11 cellular contexts compared by ENCODE assay signal in the genomic region with DNA sequence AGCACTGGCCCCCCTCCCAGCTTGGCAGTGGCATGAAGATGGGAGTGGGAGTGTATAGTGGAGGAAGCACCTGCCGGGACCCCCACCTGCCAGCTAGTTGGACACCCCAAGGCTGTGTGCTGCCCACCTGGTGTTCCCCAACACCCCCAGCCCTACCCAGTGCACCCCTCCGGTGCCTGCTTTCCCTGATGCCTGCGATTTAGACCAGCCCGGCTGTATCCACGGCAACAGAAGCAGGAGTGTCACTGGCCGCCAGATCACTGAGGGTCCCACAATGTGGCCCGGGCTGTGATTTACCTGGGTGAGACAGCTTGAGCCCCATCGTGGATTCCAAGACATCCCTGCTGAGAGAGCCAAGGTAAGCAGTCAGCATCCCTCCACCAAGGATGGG. TPM values are rescaled to one million over a fixed set of nuclear protein-coding genes. Genes with fewer than 3 reads are reported as not detected.
A peak's percentile ranks its signal among the peaks of the same experiment; 100 is the strongest.
DNase-seq lines count a peak whose midpoint lies in the region; ATAC-seq and TF ChIP-seq lines count a peak whose summit lies in the region.
"Had no signal": no experiment of that assay in that cellular context is flagged by ENCODE, and none has a peak within 500 bp of the region (broad histone marks: within the 10 kb centered on the region; RNA-seq: fewer than 3 reads in every experiment).

No MANE protein-coding gene starts in this region.

- H3K4me1 ChIP-seq in breast epithelium (no peaks in the 10 kb centered on the region), mucosa of rectum (ENCODE audit: control insufficient read depth in 2 of 2, insufficient read depth in 2 of 2, low read length in 2 of 2) (no peaks in the 10 kb centered on the region), transverse colon (no peaks in the 10 kb centered on the region)

- peaks cover 3% of the 10 kb centered on the region for H3K4me1 Mint-ChIP-seq in activated CD8-positive, alpha-beta T cell treated with anti-CD3 and anti-CD28 coated beads for 36 hours (ENCODE audit: low read depth)
- no peaks in the 10 kb centered on the region for H3K4me1 Mint-ChIP-seq in activated CD8-positive, alpha-beta T cell treated with anti-CD3 and anti-CD28 coated beads, Interleukin-2, amount 10 ng/mL, durations not matched to agents 7 days and 5 days (ENCODE audit: low read depth)
- H3K4me1 Mint-ChIP-seq: activated CD4-positive, alpha-beta T cell treated with anti-CD3 and anti-CD28 coated beads for 36 hours had no signal

- TF ChIP-seq EP300 in transverse colon (IDR thresholded peaks at IDR 0.05; ENCODE audit: low read depth): no peak

- H3K27me3 ChIP-seq in breast epithelium (peaks cover 0 to 61% of the 10 kb centered on the region in 2 donors), mucosa of rectum (ENCODE audit: control insufficient read depth in 2 of 2, insufficient read depth in 2 of 2, low read length in 2 of 2) (peaks cover 0 to 4% of the 10 kb centered on the region in 2 donors), transverse colon (no peaks in the 10 kb centered on the region)

- POLR2A ChIA-PET in activated CD8-positive, alpha-beta T cell treated with anti-CD3 and anti-CD28 coated beads for 36 hours (lab: Charles Lee): no interaction called here
- POLR2A ChIA-PET in activated CD8-positive, alpha-beta T cell treated with anti-CD3 and anti-CD28 coated beads, Interleukin-2, amount 10 ng/mL, durations not matched to agents 7 days and 5 days (lab: Charles Lee): no interaction called here

- H3K9me3 Mint-ChIP-seq in activated CD8-positive, alpha-beta T cell treated with anti-CD3 and anti-CD28 coated beads for 36 hours: no peaks in the 10 kb centered on the region
- H3K9me3 Mint-ChIP-seq in activated CD8-positive, alpha-beta T cell treated with anti-CD3 and anti-CD28 coated beads, Interleukin-2, amount 10 ng/mL, durations not matched to agents 7 days and 5 days (ENCODE audit: insufficient read depth): no peaks in the 10 kb centered on the region

- H3K9ac ChIP-seq in mucosa of rectum (ENCODE audit: low read depth in 1 of 2, low read length in 2 of 2): no peak overlapping the region

- H3K27ac ChIP-seq in breast epithelium (peak overlapping the region in 1 of 2 donors; percentile 52), mucosa of rectum (ENCODE audit: low read depth in 2 of 2, low read length in 2 of 2) (no peak overlapping the region), transverse colon (peak overlapping the region in 1 of 4 donors; percentile 14)
- H3K27ac ChIP-seq: C4-2B had no signal

- intact Hi-C loops in activated CD8-positive, alpha-beta T cell treated with anti-CD3 and anti-CD28 coated beads for 36 hours (cut with micrococcal nuclease): no loop called here
- intact Hi-C loops in breast epithelium (cut with DNase I; ENCODE audit: low total_unique reads): no loop called here
- intact Hi-C loops in transverse colon (cut with DNase I; ENCODE audit: low total_unique reads): no loop called here

- CTCF ChIA-PET in activated CD8-positive, alpha-beta T cell treated with anti-CD3 and anti-CD28 coated beads for 36 hours (lab: Charles Lee): no interaction called here
- CTCF ChIA-PET in activated CD8-positive, alpha-beta T cell treated with anti-CD3 and anti-CD28 coated beads, Interleukin-2, amount 10 ng/mL, durations not matched to agents 7 days and 5 days (lab: Charles Lee): no interaction called here

- H3K36me3 Mint-ChIP-seq in activated CD8-positive, alpha-beta T cell treated with anti-CD3 and anti-CD28 coated beads for 36 hours (ENCODE audit: low read depth): no peaks in the 10 kb centered on the region
- no peaks in the 10 kb centered on the region for H3K36me3 Mint-ChIP-seq in activated CD8-positive, alpha-beta T cell treated with anti-CD3 and anti-CD28 coated beads, Interleukin-2, amount 10 ng/mL, durations not matched to agents 7 days and 5 days (ENCODE audit: low read depth)

- no peak for TF ChIP-seq CTCF in activated CD8-positive, alpha-beta T cell treated with anti-CD3 and anti-CD28 coated beads for 36 hours (IDR thresholded peaks at IDR 0.05)
- TF ChIP-seq CTCF in breast epithelium (IDR thresholded peaks at IDR 0.05): no peak
- TF ChIP-seq CTCF in transverse colon (IDR thresholded peaks at IDR 0.05): no peak

- in situ Hi-C loops in transverse colon (cut with MboI; ENCODE audit: low pct_ligation_motif_present in 1 of 4, low pct_unique_long_range_greater_than_20kb in 1 of 4, low sequenced_read_pairs in 3 of 4): no loop called here

- H3K4me3 ChIP-seq in breast epithelium (peak overlapping the region; percentile 45 to 66 (median 49)), mucosa of rectum (ENCODE audit: low read length in 2 of 2) (peak overlapping the region; percentile 2 to 34), transverse colon (peak overlapping the region in 3 of 4 donors; percentile 28 to 44 (median 32))

- TF ChIP-seq POLR2A in breast epithelium (IDR thresholded peaks at IDR 0.05) (no peak), transverse colon (IDR thresholded peaks at IDR 0.05) (no peak)

- H3K4me3 Mint-ChIP-seq in activated CD8-positive, alpha-beta T cell treated with anti-CD3 and anti-CD28 coated beads for 36 hours: peak overlapping the region; percentile 29
- H3K4me3 Mint-ChIP-seq in activated CD8-positive, alpha-beta T cell treated with anti-CD3 and anti-CD28 coated beads, Interleukin-2, amount 10 ng/mL, durations not matched to agents 7 days and 5 days: no peak overlapping the region
- H3K4me3 Mint-ChIP-seq: activated CD4-positive, alpha-beta T cell treated with anti-CD3 and anti-CD28 coated beads for 36 hours had no signal

- H3K36me3 ChIP-seq in breast epithelium (no peaks in the 10 kb centered on the region), mucosa of rectum (ENCODE audit: control insufficient read depth in 2 of 2, insufficient read depth in 2 of 2, low read length in 2 of 2) (no peaks in the 10 kb centered on the region), transverse colon (no peaks in the 10 kb centered on the region)

- no peak overlapping the region for H3K27ac Mint-ChIP-seq in activated CD8-positive, alpha-beta T cell treated with anti-CD3 and anti-CD28 coated beads for 36 hours
- no peak overlapping the region for H3K27ac Mint-ChIP-seq in activated CD8-positive, alpha-beta T cell treated with anti-CD3 and anti-CD28 coated beads, Interleukin-2, amount 10 ng/mL, durations not matched to agents 7 days and 5 days
- H3K27ac Mint-ChIP-seq: activated CD4-positive, alpha-beta T cell treated with anti-CD3 and anti-CD28 coated beads for 36 hours had no signal

- no peak for ATAC-seq in activated CD8-positive, alpha-beta T cell treated with anti-CD3 and anti-CD28 coated beads for 36 hours
- ATAC-seq in activated CD8-positive, alpha-beta T cell treated with anti-CD3 and anti-CD28 coated beads, Interleukin-2, amount 10 ng/mL, durations not matched to agents 7 days and 5 days: no peak
- ATAC-seq: activated CD4-positive, alpha-beta T cell treated with anti-CD3 and anti-CD28 coated beads for 36 hours had no signal

- H3K9me3 ChIP-seq in breast epithelium (no peaks in the 10 kb centered on the region), mucosa of rectum (ENCODE audit: control insufficient read depth in 2 of 2, low read length in 2 of 2) (no peaks in the 10 kb centered on the region), transverse colon (no peaks in the 10 kb centered on the region)

- WGBS in transverse colon (ENCODE audit: low coverage in 1 of 2), 2 donors: 72% methylated on average over 3 of the region's 8 CpGs; no CpG with 5 or more reads in 1 of the 2 donors

- H3K27me3 Mint-ChIP-seq in activated CD8-positive, alpha-beta T cell treated with anti-CD3 and anti-CD28 coated beads for 36 hours: peaks cover 5% of the 10 kb centered on the region
- no peaks in the 10 kb centered on the region for H3K27me3 Mint-ChIP-seq in activated CD8-positive, alpha-beta T cell treated with anti-CD3 and anti-CD28 coated beads, Interleukin-2, amount 10 ng/mL, durations not matched to agents 7 days and 5 days (ENCODE audit: low read depth)

- DNase-seq in activated CD8-positive, alpha-beta T cell treated with anti-CD3 and anti-CD28 coated beads for 36 hours: no peak
- no peak for DNase-seq in activated CD8-positive, alpha-beta T cell treated with anti-CD3 and anti-CD28 coated beads, Interleukin-2, amount 10 ng/mL, durations not matched to agents 7 days and 5 days
- DNase-seq in breast epithelium (ENCODE audit: low spot score in 2 of 2) (no peak), transverse colon (no peak), NCI-H1694 treated with DMSO at 0.1 percent for 48 hours (lab: John Stamatoyannopoulos, UW) (no peak), NCI-H2171 (lab: John Stamatoyannopoulos, UW) (no peak)
- DNase-seq in stimulated activated CD4-positive, alpha-beta T cell treated with anti-CD3 and anti-CD28 coated beads, Interleukin-12 subunit alpha, Interleukin-12 subunit beta, amount 100 ng/mL, for 4 hours: no peak
- DNase-seq: activated CD4-positive, alpha-beta T cell treated with anti-CD3 and anti-CD28 coated beads for 36 hours; stimulated activated CD4-positive, alpha-beta T cell treated with anti-CD3 and anti-CD28 coated beads, Interleukin-4, amount 100 ng/mL, for 24 hours had no signal

RNA-seq across cellular contexts. Expression of a gene that starts 0.5 kb away (rescaled TPM):
- total RNA-seq in activated CD8-positive, alpha-beta T cell treated with anti-CD3 and anti-CD28 coated beads for 36 hours: under 1 TPM; 0.36 to 0.70 TPM
- not detected for total RNA-seq in activated CD8-positive, alpha-beta T cell treated with anti-CD3 and anti-CD28 coated beads, Interleukin-2, amount 10 ng/mL, durations not matched to agents 7 days and 5 days
- total RNA-seq in breast epithelium (1 to 10 TPM in 2 of 3 donors, under 1 TPM in 1; 0.96 to 2.3 (median 1.6) TPM), transverse colon (1 to 10 TPM in 2 of 4 donors, under 1 TPM in 2; 0.27 to 5.2 (median 1.1) TPM)

RNA-seq across cellular contexts. Expression of a gene that starts 33.0 kb away (rescaled TPM):
- 10 to 100 TPM; 56.8 to 61.0 TPM for total RNA-seq in activated CD8-positive, alpha-beta T cell treated with anti-CD3 and anti-CD28 coated beads for 36 hours
- total RNA-seq in activated CD8-positive, alpha-beta T cell treated with anti-CD3 and anti-CD28 coated beads, Interleukin-2, amount 10 ng/mL, durations not matched to agents 7 days and 5 days: 10 to 100 TPM; 18.1 to 20.0 TPM
- total RNA-seq in breast epithelium (10 to 100 TPM; 63.4 to 82.7 (median 76.4) TPM), transverse colon (10 to 100 TPM; 15.7 to 41.6 (median 23.1) TPM)

RNA-seq across cellular contexts. Expression of a gene that starts 44.8 kb away (rescaled TPM):
- 10 to 100 TPM; 11.1 to 11.7 TPM for total RNA-seq in activated CD8-positive, alpha-beta T cell treated with anti-CD3 and anti-CD28 coated beads for 36 hours
- 10 to 100 TPM; 11.5 to 11.6 TPM for total RNA-seq in activated CD8-positive, alpha-beta T cell treated with anti-CD3 and anti-CD28 coated beads, Interleukin-2, amount 10 ng/mL, durations not matched to agents 7 days and 5 days
- total RNA-seq in breast epithelium (10 to 100 TPM; 16.8 to 30.7 (median 29.8) TPM), transverse colon (100 to 1,000 TPM in 1 of 4 donors, 10 to 100 TPM in 3; 13.4 to 141 (median 17.9) TPM)
